In genomic region chr2:120604767-120605166, GRCh38 we compare ENCODE assay signal across 19 cellular contexts.
"Had no signal": no experiment of that assay in that cellular context is flagged by ENCODE, and none has a peak within 500 bp of the region (broad histone marks: within the 10 kb centered on the region; RNA-seq: fewer than 3 reads in every experiment).

No MANE protein-coding gene starts in this region.

- H3K9me3 ChIP-seq: heart left ventricle, pancreas, prostate gland, stomach, thoracic aorta, transverse colon had no signal

- ATAC-seq: heart left ventricle; naive thymus-derived CD8-positive, alpha-beta T cell; sciatic nerve had no signal

- H3K4me1 ChIP-seq: pancreas, prostate gland, stomach, transverse colon had no signal

- H3K27ac ChIP-seq: coronary artery, heart left ventricle, pancreas, prostate gland, stomach, thoracic aorta, transverse colon had no signal

- H3K27me3 ChIP-seq: pancreas, transverse colon had no signal

- H3K4me3 ChIP-seq: coronary artery, heart left ventricle, pancreas, prostate gland, stomach, thoracic aorta, transverse colon had no signal

- H3K36me3 ChIP-seq: heart left ventricle, pancreas, prostate gland, stomach, thoracic aorta, transverse colon had no signal

- DNase-seq: caudate nucleus; effector CD4-positive, alpha-beta T cell; endodermal cell; hypothalamus; mammary epithelial cell; naive thymus-derived CD8-positive, alpha-beta T cell; occipital lobe; stimulated activated CD4-positive, alpha-beta T cell treated with anti-CD3 and anti-CD28 coated beads, Interleukin-2, amount 100 ng/mL, for 24 hours; stimulated activated CD4-positive, alpha-beta T cell treated with anti-CD3 and anti-CD28 coated beads, Interleukin-4, amount 100 ng/mL, for 4 hours; stimulated activated naive CD4-positive, alpha-beta T cell; stomach; substantia nigra; transverse colon had no signal
